1 cellular context compared by ENCODE assay signal in the genomic region with DNA sequence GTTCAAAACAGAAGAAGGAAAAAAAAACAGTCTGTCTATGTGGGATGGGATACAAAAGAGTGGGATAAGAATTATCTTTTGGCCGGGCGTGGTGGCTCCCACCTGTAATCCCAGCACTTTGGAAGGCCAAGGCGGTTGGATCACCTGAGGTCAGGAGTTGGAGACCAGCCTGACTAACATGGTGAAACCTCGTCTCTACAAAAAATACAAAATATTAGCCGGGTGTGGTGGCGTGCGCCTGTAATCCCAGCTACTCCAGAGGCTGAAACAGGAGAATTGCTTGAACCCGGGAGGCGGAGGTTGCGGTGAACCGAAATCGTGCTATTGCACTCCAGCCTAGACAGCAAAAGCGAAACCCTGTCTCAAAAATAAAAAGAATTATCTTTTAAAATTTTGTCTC.
TF ChIP-seq lines count a peak whose summit lies in the region.

No MANE protein-coding gene starts in this region.

TF ChIP-seq in HEK293, 187 proteins besides CTCF, POLR2A, EP300 and RAD21:
- 0 out of 2 replicates have a peak, but pooled peaks have one; percentile 8 for TF ChIP-seq OVOL3 (tag by site-specific recombination; IDR thresholded peaks at IDR 0.05)
- TF ChIP-seq EGR2 (tag by site-specific recombination; IDR thresholded peaks at IDR 0.05; ENCODE audit: low read depth): 0 out of 2 replicates have a peak, but pooled peaks have one; percentile 27
